In genomic region chr12:112032292-112032691, GRCh38 we compare ENCODE assay signal across 17 cellular contexts.
"Had no signal": no experiment of that assay in that cellular context is flagged by ENCODE, and none has a peak within 500 bp of the region (broad histone marks: within the 10 kb centered on the region; RNA-seq: fewer than 3 reads in every experiment).

No MANE protein-coding gene starts in this region.

- H3K27ac ChIP-seq: colonic mucosa, esophagus muscularis mucosa, skin epidermis, transverse colon had no signal

- H3K4me3 ChIP-seq: colonic mucosa, esophagus muscularis mucosa, skin epidermis, transverse colon had no signal

- H3K4me1 Mint-ChIP-seq: activated naive CD4-positive, alpha-beta T cell treated with anti-CD3 and anti-CD28 coated beads, Interleukin-2, amount 10 ng/mL, durations not matched to agents 7 days and 5 days; natural killer cell had no signal

- H3K9me3 ChIP-seq: colonic mucosa, esophagus muscularis mucosa, transverse colon had no signal

- DNase-seq: activated CD4-positive, alpha-beta T cell treated with anti-CD3 and anti-CD28 coated beads, Interleukin-2, amount 50 U/mL, for 48 hours; activated CD4-positive, CD25-positive, alpha-beta regulatory T cell treated with anti-CD3 and anti-CD28 coated beads, Interleukin-2, amount 50 U/mL, for 72 hours; activated CD8-positive, alpha-beta memory T cell treated with anti-CD3 and anti-CD28 coated beads, Interleukin-2, amount 50 U/mL, for 4 hours; activated naive CD4-positive, alpha-beta T cell treated with anti-CD3 and anti-CD28 coated beads, Interleukin-2, amount 10 ng/mL, durations not matched to agents 7 days and 5 days; amniotic stem cell; colonic mucosa; kidney; left ventricle myocardium superior; mesenchymal stem cell; natural killer cell; posterior cingulate gyrus; stimulated activated CD4-positive, alpha-beta T cell treated with anti-CD3 and anti-CD28 coated beads, Interleukin-15, amount 100 ng/mL, for 24 hours; stimulated activated CD4-positive, alpha-beta T cell treated with anti-CD3 and anti-CD28 coated beads, Interleukin-4, amount 100 ng/mL, for 1 hour; stimulated activated naive CD8-positive, alpha-beta T cell treated with anti-CD3 and anti-CD28 coated beads, Interleukin-15, Interleukin-2, amounts not matched to agents 100 U/mL and 50 U/mL, for 24 hours; transverse colon had no signal

- H3K27me3 Mint-ChIP-seq: activated naive CD4-positive, alpha-beta T cell treated with anti-CD3 and anti-CD28 coated beads, Interleukin-2, amount 10 ng/mL, durations not matched to agents 7 days and 5 days had no signal

- H3K27ac Mint-ChIP-seq: activated naive CD4-positive, alpha-beta T cell treated with anti-CD3 and anti-CD28 coated beads, Interleukin-2, amount 10 ng/mL, durations not matched to agents 7 days and 5 days; natural killer cell had no signal

- ATAC-seq: left ventricle myocardium superior; natural killer cell; stimulated activated naive CD8-positive, alpha-beta T cell treated with anti-CD3 and anti-CD28 coated beads, Interleukin-15, Interleukin-2, amounts not matched to agents 100 U/mL and 50 U/mL, for 24 hours had no signal

- H3K9me3 Mint-ChIP-seq: activated naive CD4-positive, alpha-beta T cell treated with anti-CD3 and anti-CD28 coated beads, Interleukin-2, amount 10 ng/mL, durations not matched to agents 7 days and 5 days; natural killer cell had no signal

- H3K4me1 ChIP-seq: colonic mucosa, esophagus muscularis mucosa, transverse colon had no signal

- H3K27me3 ChIP-seq: colonic mucosa, esophagus muscularis mucosa, transverse colon had no signal

- H3K4me3 Mint-ChIP-seq: activated naive CD4-positive, alpha-beta T cell treated with anti-CD3 and anti-CD28 coated beads, Interleukin-2, amount 10 ng/mL, durations not matched to agents 7 days and 5 days; natural killer cell had no signal
